ENCODE assay signal across 12 cellular contexts in the genomic region with DNA sequence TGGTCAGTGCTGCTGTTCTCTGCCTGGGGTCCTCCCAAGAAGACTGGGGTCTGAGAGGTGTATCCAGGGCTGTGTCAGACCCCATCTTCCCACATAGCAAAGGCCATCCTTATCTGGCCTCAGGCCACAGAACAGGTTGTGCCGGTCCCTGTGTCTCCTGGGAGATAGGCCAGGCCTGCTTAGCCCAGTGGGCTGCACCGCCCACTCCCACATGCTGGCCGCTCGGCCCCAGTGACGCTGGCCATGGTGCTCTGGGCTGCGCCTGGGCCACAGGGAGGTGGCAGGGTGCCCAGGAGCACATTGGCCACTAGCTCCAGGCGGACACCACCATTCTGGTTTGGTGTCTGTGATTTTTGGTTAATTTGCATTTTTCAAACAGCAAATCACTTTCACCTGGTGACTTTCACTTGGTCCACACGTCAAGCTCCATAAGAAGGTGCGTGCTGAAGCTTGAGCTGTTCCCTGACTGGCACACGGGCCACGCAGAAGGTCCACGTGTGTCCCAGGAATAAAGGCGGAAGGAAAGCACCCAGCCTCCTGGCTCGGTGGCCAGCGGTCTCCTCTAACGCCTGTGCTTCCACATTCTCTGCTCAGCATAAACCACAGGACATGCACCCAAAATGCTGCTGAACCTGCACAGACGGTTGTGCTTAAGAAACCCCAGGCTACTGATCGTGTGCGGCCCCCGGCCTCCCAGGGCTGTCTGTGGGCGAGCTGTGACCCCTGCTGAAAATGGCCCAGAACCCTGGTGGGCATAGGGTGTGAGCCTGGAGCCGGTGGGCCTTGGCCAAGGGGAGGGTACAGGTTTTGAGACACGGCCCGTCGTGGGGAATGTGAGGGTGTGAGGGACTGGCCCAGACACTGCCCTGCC. TPM values are rescaled to one million over a fixed set of nuclear protein-coding genes. Genes with fewer than 3 reads are reported as not detected.
DNase-seq lines count a peak whose midpoint lies in the region; ATAC-seq and TF ChIP-seq lines count a peak whose summit lies in the region.
"Had no signal": no experiment of that assay in that cellular context is flagged by ENCODE, and none has a peak within 500 bp of the region (broad histone marks: within the 10 kb centered on the region; RNA-seq: fewer than 3 reads in every experiment).

No MANE protein-coding gene starts in this region.

- no peak for ATAC-seq in activated CD8-positive, alpha-beta T cell treated with anti-CD3 and anti-CD28 coated beads for 36 hours
- no peak for ATAC-seq in activated CD8-positive, alpha-beta T cell treated with anti-CD3 and anti-CD28 coated beads, Interleukin-2, amount 10 ng/mL, durations not matched to agents 7 days and 5 days
- no peak for ATAC-seq in HG02970 (IDR thresholded peaks at IDR 0.05; ENCODE audit: low FRiP score, unreplicated experiment)

- no peak for DNase-seq in activated CD8-positive, alpha-beta T cell treated with anti-CD3 and anti-CD28 coated beads for 36 hours
- no peak for DNase-seq in activated CD8-positive, alpha-beta T cell treated with anti-CD3 and anti-CD28 coated beads, Interleukin-2, amount 10 ng/mL, durations not matched to agents 7 days and 5 days
- no peak for DNase-seq in NT2/D1 (ENCODE audit: low read depth, low spot score)
- DNase-seq in hepatocyte (ENCODE audit: low spot score) = peak; percentile 57
- DNase-seq in spleen = no peak
- no peak for DNase-seq in MM.1S
- no peak for DNase-seq in NK-92 (lab: John Stamatoyannopoulos, UW; ENCODE audit: unreplicated experiment)
- DNase-seq: central memory CD4-positive, alpha-beta T cell; NCI-H2107; occipital lobe; stimulated activated CD4-positive, alpha-beta T cell treated with anti-CD3 and anti-CD28 coated beads, Interleukin-4, amount 100 ng/mL, for 1 hour had no signal

- H3K9me3 ChIP-seq in NT2/D1 (ENCODE audit: insufficient read depth, low read length) (no peaks in the 10 kb centered on the region), hepatocyte (ENCODE audit: low read depth) (no peaks in the 10 kb centered on the region), spleen (no peaks in the 10 kb centered on the region), MM.1S (replicated peaks; ENCODE audit: insufficient read depth, low read length) (no peaks in the 10 kb centered on the region)

- TF ChIP-seq POLR2A in spleen (IDR thresholded peaks at IDR 0.05) = no peak

- H3K9ac ChIP-seq in NT2/D1 (ENCODE audit: insufficient read length, low read depth) (peak overlapping the region; percentile 38), MM.1S (ENCODE audit: low read length) (no peak overlapping the region)

- no peaks in the 10 kb centered on the region for H3K27me3 Mint-ChIP-seq in activated CD8-positive, alpha-beta T cell treated with anti-CD3 and anti-CD28 coated beads for 36 hours
- H3K27me3 Mint-ChIP-seq in activated CD8-positive, alpha-beta T cell treated with anti-CD3 and anti-CD28 coated beads, Interleukin-2, amount 10 ng/mL, durations not matched to agents 7 days and 5 days (ENCODE audit: low read depth) = no peaks in the 10 kb centered on the region

- H3K27ac ChIP-seq in hepatocyte (peak overlapping the region; percentile 87), spleen (peak overlapping the region in 6 of 8 donors; percentile 62 to 83 (median 79)), MM.1S (ENCODE audit: low read length) (no peak overlapping the region)

- WGBS in hepatocyte (ENCODE audit: low lambda C conversion rate, missing lambda C conversion rate) = 71% methylated on average over 25 of the region's 25 CpGs
- 58 to 80% (median 64%) methylated on average over 21 to 25 of the region's 25 CpGs for WGBS in spleen, 5 donors

- peaks cover 37% of the 10 kb centered on the region for H3K4me1 ChIP-seq in NT2/D1 (ENCODE audit: insufficient read depth, insufficient read length)
- H3K4me1 ChIP-seq in hepatocyte (ENCODE audit: insufficient read depth) = peaks cover 52% of the 10 kb centered on the region
- H3K4me1 ChIP-seq in spleen = peaks cover 75 to 90% (median 89%) of the 10 kb centered on the region in 6 donors
- H3K4me1 ChIP-seq in MM.1S (ENCODE audit: low read length) = no peaks in the 10 kb centered on the region

- H3K27me3 ChIP-seq in NT2/D1 (ENCODE audit: insufficient read depth, insufficient read length) (peaks cover 24% of the 10 kb centered on the region), hepatocyte (no peaks in the 10 kb centered on the region), spleen (replicated peaks in 1 of 7) (no peaks in the 10 kb centered on the region), MM.1S (replicated peaks; ENCODE audit: insufficient read depth, low read length) (no peaks in the 10 kb centered on the region)

- H3F3A ChIP-seq in MM.1S (ENCODE audit: insufficient read depth, low read length) = no peaks in the 10 kb centered on the region

- intact Hi-C loops in activated CD8-positive, alpha-beta T cell treated with anti-CD3 and anti-CD28 coated beads for 36 hours (cut with micrococcal nuclease) = no loop called here
- intact Hi-C loops in spleen (cut with DNase I; ENCODE audit: low total_unique reads) = no loop called here

- peaks cover 89% of the 10 kb centered on the region for H3K79me2 ChIP-seq in hepatocyte
- H3K79me2 ChIP-seq in MM.1S (ENCODE audit: low read length) = peaks cover 79% of the 10 kb centered on the region

- H3K4me1 Mint-ChIP-seq in activated CD8-positive, alpha-beta T cell treated with anti-CD3 and anti-CD28 coated beads for 36 hours (ENCODE audit: low read depth) = peaks cover 54% of the 10 kb centered on the region
- H3K4me1 Mint-ChIP-seq in activated CD8-positive, alpha-beta T cell treated with anti-CD3 and anti-CD28 coated beads, Interleukin-2, amount 10 ng/mL, durations not matched to agents 7 days and 5 days (ENCODE audit: low read depth) = peaks cover 27% of the 10 kb centered on the region

- H3K4me3 ChIP-seq in NT2/D1 (ENCODE audit: insufficient read length, low read depth) (no peak overlapping the region), hepatocyte (no peak overlapping the region), spleen (peak overlapping the region in 1 of 8 donors; percentile 15), MM.1S (ENCODE audit: low read length) (no peak overlapping the region)

- no peaks in the 10 kb centered on the region for H3K9me2 ChIP-seq in hepatocyte (replicated peaks; ENCODE audit: insufficient read depth)
- no peaks in the 10 kb centered on the region for H3K9me2 ChIP-seq in MM.1S (replicated peaks; ENCODE audit: insufficient read depth, low read length)

- peaks cover 20% of the 10 kb centered on the region for H3K36me3 ChIP-seq in NT2/D1 (ENCODE audit: insufficient read depth, insufficient read length, low read length)
- no peaks in the 10 kb centered on the region for H3K36me3 ChIP-seq in hepatocyte (replicated peaks; ENCODE audit: insufficient read depth, low read depth)
- H3K36me3 ChIP-seq in spleen = peaks cover 0 to 19% (median 0%) of the 10 kb centered on the region in 6 donors
- no peaks in the 10 kb centered on the region for H3K36me3 ChIP-seq in MM.1S (replicated peaks; ENCODE audit: insufficient read depth, low read length)

- H3K27ac Mint-ChIP-seq in activated CD8-positive, alpha-beta T cell treated with anti-CD3 and anti-CD28 coated beads for 36 hours = peak overlapping the region; percentile 46
- no peak overlapping the region for H3K27ac Mint-ChIP-seq in activated CD8-positive, alpha-beta T cell treated with anti-CD3 and anti-CD28 coated beads, Interleukin-2, amount 10 ng/mL, durations not matched to agents 7 days and 5 days

- TF ChIP-seq CTCF in activated CD8-positive, alpha-beta T cell treated with anti-CD3 and anti-CD28 coated beads for 36 hours (IDR thresholded peaks at IDR 0.05) = no peak
- TF ChIP-seq CTCF in hepatocyte (IDR thresholded peaks at IDR 0.05; ENCODE audit: poor library complexity) (no peak), spleen (IDR thresholded peaks at IDR 0.05 in 8 of 11, conservative IDR thresholded peaks at IDR 0.05 in 3 of 11) (no peak), MM.1S (IDR thresholded peaks at IDR 0.05; ENCODE audit: low read length) (no peak)

- H3K4me2 ChIP-seq in hepatocyte = peak overlapping the region; percentile 100
- no peak overlapping the region for H3K4me2 ChIP-seq in MM.1S (ENCODE audit: low read depth, low read length)

- CTCF ChIA-PET in activated CD8-positive, alpha-beta T cell treated with anti-CD3 and anti-CD28 coated beads for 36 hours (lab: Charles Lee) = interaction anchor here (1.1 kb wide), 1 partner anchor 79 kb away, joined by 3 read pairs; no protein-coding TSS in a partner anchor
- CTCF ChIA-PET in activated CD8-positive, alpha-beta T cell treated with anti-CD3 and anti-CD28 coated beads, Interleukin-2, amount 10 ng/mL, durations not matched to agents 7 days and 5 days (lab: Charles Lee) = no interaction called here

- H4K20me1 ChIP-seq in hepatocyte (ENCODE audit: insufficient read depth, poor library complexity, severe bottlenecking) (peaks cover 90% of the 10 kb centered on the region), MM.1S (ENCODE audit: insufficient read depth, low read length) (no peaks in the 10 kb centered on the region)

- peaks cover 7% of the 10 kb centered on the region for H3K36me3 Mint-ChIP-seq in activated CD8-positive, alpha-beta T cell treated with anti-CD3 and anti-CD28 coated beads for 36 hours (ENCODE audit: low read depth)
- H3K36me3 Mint-ChIP-seq in activated CD8-positive, alpha-beta T cell treated with anti-CD3 and anti-CD28 coated beads, Interleukin-2, amount 10 ng/mL, durations not matched to agents 7 days and 5 days (ENCODE audit: low read depth) = peaks cover 6% of the 10 kb centered on the region

- H2AFZ ChIP-seq in hepatocyte (no peak overlapping the region), MM.1S (ENCODE audit: low read length) (no peak overlapping the region)

- POLR2A ChIA-PET in activated CD8-positive, alpha-beta T cell treated with anti-CD3 and anti-CD28 coated beads for 36 hours (lab: Charles Lee) = no interaction called here
- POLR2A ChIA-PET in activated CD8-positive, alpha-beta T cell treated with anti-CD3 and anti-CD28 coated beads, Interleukin-2, amount 10 ng/mL, durations not matched to agents 7 days and 5 days (lab: Charles Lee) = no interaction called here

- H3K9me3 Mint-ChIP-seq in activated CD8-positive, alpha-beta T cell treated with anti-CD3 and anti-CD28 coated beads for 36 hours = no peaks in the 10 kb centered on the region
- H3K9me3 Mint-ChIP-seq in activated CD8-positive, alpha-beta T cell treated with anti-CD3 and anti-CD28 coated beads, Interleukin-2, amount 10 ng/mL, durations not matched to agents 7 days and 5 days (ENCODE audit: insufficient read depth) = no peaks in the 10 kb centered on the region

- peak overlapping the region; percentile 8 for H3K4me3 Mint-ChIP-seq in activated CD8-positive, alpha-beta T cell treated with anti-CD3 and anti-CD28 coated beads for 36 hours
- H3K4me3 Mint-ChIP-seq in activated CD8-positive, alpha-beta T cell treated with anti-CD3 and anti-CD28 coated beads, Interleukin-2, amount 10 ng/mL, durations not matched to agents 7 days and 5 days = no peak overlapping the region

RNA-seq across cellular contexts. Expression of gene FBRSL1, which starts 4.6 kb away (rescaled TPM):
- 10 to 100 TPM; 41.4 to 48.1 TPM for total RNA-seq in activated CD8-positive, alpha-beta T cell treated with anti-CD3 and anti-CD28 coated beads for 36 hours
- 10 to 100 TPM; 51.2 to 58.5 TPM for total RNA-seq in activated CD8-positive, alpha-beta T cell treated with anti-CD3 and anti-CD28 coated beads, Interleukin-2, amount 10 ng/mL, durations not matched to agents 7 days and 5 days
- 5.8 and 18.5 TPM in 2 replicates for total RNA-seq in hepatocyte
- 61.1 and 69.1 TPM in 2 replicates for polyA plus RNA-seq in hepatocyte
- total RNA-seq in spleen = 100 to 1,000 TPM in 1 of 7 donors, 10 to 100 TPM in 6; 28.3 to 161 (median 60.4) TPM
- 10 to 100 TPM; 14.3 to 40.3 (median 22.3) TPM for polyA plus RNA-seq in spleen
